ENCODE assay signal across 1 cellular context in genomic region chr16:47538472-47538871, GRCh38.
A peak's percentile ranks its signal among the peaks of the same experiment; 100 is the strongest.
TF ChIP-seq lines count a peak whose summit lies in the region.

No MANE protein-coding gene starts in this region.

TF ChIP-seq in HepG2, 621 proteins besides CTCF, POLR2A, EP300 and RAD21 (continued from another document and continues in another):
- no peak for TF ChIP-seq FOXO4 (CRISPR knock-in tag; conservative IDR thresholded peaks at IDR 0.05)
- no peak for TF ChIP-seq KDM5B (CRISPR knock-in tag; IDR thresholded peaks at IDR 0.05; ENCODE audit: borderline replicate concordance)
- peak; percentile 22; the same call in 1 of the 2 replicates for TF ChIP-seq ZNF121 (CRISPR knock-in tag; IDR thresholded peaks at IDR 0.05)
- no peak for TF ChIP-seq ZNF672 (CRISPR knock-in tag; IDR thresholded peaks at IDR 0.05)
- TF ChIP-seq ETS1 (CRISPR knock-in tag; IDR thresholded peaks at IDR 0.05): no peak
- TF ChIP-seq CBX1 (IDR thresholded peaks at IDR 0.05; ENCODE audit: low read depth): no peak
- peak; percentile 99 for TF ChIP-seq FOXA3 (CRISPR knock-in tag; IDR thresholded peaks at IDR 0.05)
- TF ChIP-seq IKZF5 (CRISPR knock-in tag; IDR thresholded peaks at IDR 0.05): peak; percentile 93
- no peak for TF ChIP-seq PCBP1 (IDR thresholded peaks at IDR 0.05; ENCODE audit: borderline replicate concordance, low read depth, low read length)
- TF ChIP-seq ZSCAN20 (CRISPR knock-in tag; IDR thresholded peaks at IDR 0.05; ENCODE audit: borderline replicate concordance): no peak; the same call in 1 of the 2 replicates
- TF ChIP-seq DDIT3 (CRISPR knock-in tag; IDR thresholded peaks at IDR 0.05): no peak
- TF ChIP-seq GLMP (CRISPR knock-in tag; IDR thresholded peaks at IDR 0.05; ENCODE audit: borderline replicate concordance): no peak
- no peak for TF ChIP-seq ISX (CRISPR knock-in tag; conservative IDR thresholded peaks at IDR 0.05)
- TF ChIP-seq SKIL (CRISPR knock-in tag; IDR thresholded peaks at IDR 0.05; ENCODE audit: borderline replicate concordance): peak; percentile 91
- TF ChIP-seq PBX2 (CRISPR knock-in tag; IDR thresholded peaks at IDR 0.05): no peak
- TF ChIP-seq ZNF12 (CRISPR knock-in tag; IDR thresholded peaks at IDR 0.05): peak; percentile 74; the same call in 1 of the 2 replicates
- no peak for TF ChIP-seq ZNF616 (CRISPR knock-in tag; IDR thresholded peaks at IDR 0.05; ENCODE audit: low read depth)
- TF ChIP-seq AFF4 (CRISPR knock-in tag; IDR thresholded peaks at IDR 0.05): no peak
- no peak for TF ChIP-seq ZNF577 (CRISPR knock-in tag; IDR thresholded peaks at IDR 0.05; ENCODE audit: borderline replicate concordance, low read depth)
- TF ChIP-seq SMAD3 (CRISPR knock-in tag; IDR thresholded peaks at IDR 0.05): peak; percentile 61; the same call in 1 of the 2 replicates
- no peak for TF ChIP-seq PRMT3 (CRISPR knock-in tag; IDR thresholded peaks at IDR 0.05; ENCODE audit: borderline replicate concordance, low read depth)
- TF ChIP-seq DBP (CRISPR knock-in tag; IDR thresholded peaks at IDR 0.05; ENCODE audit: not compliant biosample characterization): peak; percentile 23
- peak; percentile 90; the same call in 1 of the 2 replicates for TF ChIP-seq ZNF556 (CRISPR knock-in tag; IDR thresholded peaks at IDR 0.05; ENCODE audit: borderline replicate concordance)
- no peak for TF ChIP-seq PLSCR1 (CRISPR knock-in tag; IDR thresholded peaks at IDR 0.05; ENCODE audit: borderline replicate concordance)
- no peak for TF ChIP-seq SP1 (IDR thresholded peaks at IDR 0.05)
- TF ChIP-seq SP1 (CRISPR knock-in tag; IDR thresholded peaks at IDR 0.05): no peak
- TF ChIP-seq SETDB1 (CRISPR knock-in tag; IDR thresholded peaks at IDR 0.05; ENCODE audit: borderline replicate concordance): no peak
- peak; percentile 24; the same call in 1 of the 2 replicates for TF ChIP-seq ZNF136 (CRISPR knock-in tag; IDR thresholded peaks at IDR 0.05; ENCODE audit: low read depth)
- no peak for TF ChIP-seq MATR3 (CRISPR knock-in tag; IDR thresholded peaks at IDR 0.05)
- no peak for TF ChIP-seq HOXA9 (CRISPR knock-in tag; IDR thresholded peaks at IDR 0.05; ENCODE audit: borderline replicate concordance)
- TF ChIP-seq NFYB (CRISPR knock-in tag; IDR thresholded peaks at IDR 0.05): peak; percentile 48; the same call in 1 of the 2 replicates
- TF ChIP-seq GLI4 (CRISPR knock-in tag; IDR thresholded peaks at IDR 0.05; ENCODE audit: borderline replicate concordance): 0 out of 2 replicates have a peak, but pooled peaks have one; percentile 12
- no peak for TF ChIP-seq ZNF20 (CRISPR knock-in tag; IDR thresholded peaks at IDR 0.05)
- TF ChIP-seq ZBTB14 (CRISPR knock-in tag; IDR thresholded peaks at IDR 0.05): no peak
- peak; percentile 97 for TF ChIP-seq HDAC2 (CRISPR knock-in tag; IDR thresholded peaks at IDR 0.05)
- no peak for TF ChIP-seq ZFP36L2 (CRISPR knock-in tag; IDR thresholded peaks at IDR 0.05)
- TF ChIP-seq IRF9 (CRISPR knock-in tag; IDR thresholded peaks at IDR 0.05; ENCODE audit: borderline replicate concordance): no peak
- peak; percentile 77 for TF ChIP-seq ELF1 (CRISPR knock-in tag; IDR thresholded peaks at IDR 0.05)
- TF ChIP-seq PAF1 (CRISPR knock-in tag; IDR thresholded peaks at IDR 0.05): no peak
- TF ChIP-seq ZNF687 (CRISPR knock-in tag; IDR thresholded peaks at IDR 0.05): no peak
